18 cellular contexts compared by ENCODE assay signal in genomic region chr6:37225350-37226169, GRCh38.
"Had no signal": no experiment of that assay in that cellular context is flagged by ENCODE, and none has a peak within 500 bp of the region (broad histone marks: within the 10 kb centered on the region; RNA-seq: fewer than 3 reads in every experiment).

No MANE protein-coding gene starts in this region.

- H3K4me3 ChIP-seq: colonic mucosa, lung, prostate gland, testis had no signal

- DNase-seq: activated B cell treated with CpG ODN at 0.5 μM for 24 hours; activated CD4-positive, alpha-beta memory T cell treated with anti-CD3 and anti-CD28 coated beads for 36 hours; activated CD4-positive, alpha-beta T cell treated with anti-CD3 and anti-CD28 coated beads for 4 hours; activated effector memory CD4-positive, alpha-beta T cell treated with anti-CD3 and anti-CD28 coated beads, Interleukin-2, amount 50 U/mL, for 16 hours; activated naive CD4-positive, alpha-beta T cell treated with anti-CD3 and anti-CD28 coated beads, Interleukin-2, amount 50 U/mL, for 16 hours; activated T-cell treated with anti-CD3 and anti-CD28 coated beads, Interleukin-2, amount 50 U/mL, for 48 hours; aorta; colonic mucosa; foreskin melanocyte; hypothalamus; islet precursor cell; stimulated activated CD4-positive, alpha-beta T cell treated with anti-CD3 and anti-CD28 coated beads, Interleukin-4, amount 100 ng/mL, for 4 hours; SW 1271; testis had no signal

- H3K9me3 ChIP-seq: colonic mucosa, prostate gland, testis had no signal

- H3K27ac ChIP-seq: colonic mucosa, prostate gland, testis had no signal

- H3K4me1 ChIP-seq: colonic mucosa, prostate gland had no signal

- ATAC-seq: sciatic nerve; stimulated activated memory B cell treated with anti-CD40 and anti-IgM and Interleukin-4, amounts not matched to agents 10 μg/mL and 1 μg/mL and 100 μg/mL, for 72 hours had no signal

- H3K36me3 ChIP-seq: colonic mucosa, prostate gland had no signal

- H3K27me3 ChIP-seq: colonic mucosa, testis had no signal
